8 cellular contexts compared by ENCODE assay signal in genomic region chr1:156090822-156091188, GRCh38. TPM values are rescaled to one million over a fixed set of nuclear protein-coding genes. Genes with fewer than 3 reads are reported as not detected.
DNase-seq lines count a peak whose midpoint lies in the region; ATAC-seq and TF ChIP-seq lines count a peak whose summit lies in the region.

No MANE protein-coding gene starts in this region.

- peak; percentile 69 for ATAC-seq in omental fat pad (ENCODE audit: low FRiP score)

- no peaks in the 10 kb centered on the region for H3K36me3 Mint-ChIP-seq in activated T-helper 2 cell treated with anti-CD3 and anti-CD28 coated beads, Interferon-gamma antibody, Interleukin-2, Interleukin-4, amounts not matched to agents 10 μg/mL and 5 μg/mL and 100 μg/mL, durations not matched to agents 14 hours and 24 hours and 36 hours (ENCODE audit: low read depth)

- no peak overlapping the region for H3K4me3 Mint-ChIP-seq in activated T-helper 2 cell treated with anti-CD3 and anti-CD28 coated beads, Interferon-gamma antibody, Interleukin-2, Interleukin-4, amounts not matched to agents 10 μg/mL and 5 μg/mL and 100 μg/mL, durations not matched to agents 14 hours and 24 hours and 36 hours (ENCODE audit: low read depth)

- TF ChIP-seq CTCF in LNCaP clone FGC (IDR thresholded peaks at IDR 0.05; ENCODE audit: control insufficient read depth, extremely low read depth, insufficient read depth), result peak; percentile 71
- TF ChIP-seq CTCF in fibroblast of villous mesenchyme (IDR thresholded peaks at IDR 0.05; ENCODE audit: insufficient read depth, low read depth, low read length), result peak; percentile 71
- peak in 1 of 3 donors; percentile 60 for TF ChIP-seq CTCF in omental fat pad (IDR thresholded peaks at IDR 0.05)
- TF ChIP-seq CTCF in thyroid gland (IDR thresholded peaks at IDR 0.05), result peak; percentile 68 to 94 (median 86)

- no peaks in the 10 kb centered on the region for H3K36me3 ChIP-seq in thyroid gland

- intact Hi-C loops in activated T-helper 2 cell treated with anti-CD3 and anti-CD28 coated beads, Interferon-gamma antibody, Interleukin-2, Interleukin-4, amounts not matched to agents 10 μg/mL and 5 μg/mL and 100 μg/mL, durations not matched to agents 14 hours and 24 hours and 36 hours (cut with micrococcal nuclease), result loop anchor here (1.0 kb wide), 2 partner anchors 39 to 134 kb away; no protein-coding TSS in a partner anchor
- intact Hi-C loops in thyroid gland (cut with DNase I), result no loop called here

- peaks cover 6% of the 10 kb centered on the region for H3K4me1 Mint-ChIP-seq in activated T-helper 2 cell treated with anti-CD3 and anti-CD28 coated beads, Interferon-gamma antibody, Interleukin-2, Interleukin-4, amounts not matched to agents 10 μg/mL and 5 μg/mL and 100 μg/mL, durations not matched to agents 14 hours and 24 hours and 36 hours (ENCODE audit: low read depth)

- peaks cover 0 to 19% of the 10 kb centered on the region in 2 donors for H3K4me1 ChIP-seq in thyroid gland

- WGBS in thyroid gland, 2 donors, result 35 to 43% methylated on average over 8 to 14 of the region's 14 CpGs

- no peak overlapping the region for H3K27ac Mint-ChIP-seq in activated T-helper 2 cell treated with anti-CD3 and anti-CD28 coated beads, Interferon-gamma antibody, Interleukin-2, Interleukin-4, amounts not matched to agents 10 μg/mL and 5 μg/mL and 100 μg/mL, durations not matched to agents 14 hours and 24 hours and 36 hours

- DNase-seq in NCI-H446 (lab: John Stamatoyannopoulos, UW) (peak; percentile 66 to 87), NCI-H446 treated with DMSO at 0.1 percent for 48 hours (lab: John Stamatoyannopoulos, UW) (no peak), LNCaP clone FGC (ENCODE audit: low read depth) (peak; percentile 55), SHP77 (lab: John Stamatoyannopoulos, UW) (peak; percentile 86 to 93), fibroblast of villous mesenchyme (ENCODE audit: low read depth) (peak; percentile 81), omental fat pad (ENCODE audit: low spot score) (peak; percentile 94), thyroid gland (peak; percentile 88 to 94)
- DNase-seq in activated T-helper 2 cell treated with anti-CD3 and anti-CD28 coated beads, Interferon-gamma antibody, Interleukin-2, Interleukin-4, amounts not matched to agents 10 μg/mL and 5 μg/mL and 100 μg/mL, durations not matched to agents 14 hours and 24 hours and 36 hours (ENCODE audit: low spot score), result peak; percentile 76

- no peak overlapping the region for H3K27ac ChIP-seq in thyroid gland

- no peaks in the 10 kb centered on the region for H3K27me3 ChIP-seq in thyroid gland

- H3K27me3 Mint-ChIP-seq in activated T-helper 2 cell treated with anti-CD3 and anti-CD28 coated beads, Interferon-gamma antibody, Interleukin-2, Interleukin-4, amounts not matched to agents 10 μg/mL and 5 μg/mL and 100 μg/mL, durations not matched to agents 14 hours and 24 hours and 36 hours (ENCODE audit: low read depth), result peaks cover 20% of the 10 kb centered on the region

- TF ChIP-seq POLR2A in thyroid gland (IDR thresholded peaks at IDR 0.05), result no peak

- H3K9me3 ChIP-seq in thyroid gland, result no peaks in the 10 kb centered on the region

- H3K4me3 ChIP-seq in LNCaP clone FGC (ENCODE audit: low read depth, low read length) (no peak overlapping the region), fibroblast of villous mesenchyme (ENCODE audit: low read depth, low read length) (no peak overlapping the region), thyroid gland (replicated peaks in 1 of 3) (no peak overlapping the region)

- no peaks in the 10 kb centered on the region for H3K9me3 Mint-ChIP-seq in activated T-helper 2 cell treated with anti-CD3 and anti-CD28 coated beads, Interferon-gamma antibody, Interleukin-2, Interleukin-4, amounts not matched to agents 10 μg/mL and 5 μg/mL and 100 μg/mL, durations not matched to agents 14 hours and 24 hours and 36 hours

RNA-seq across cellular contexts. Expression of gene MEX3A, which starts 8.5 kb away (rescaled TPM):
- total RNA-seq in activated T-helper 2 cell treated with anti-CD3 and anti-CD28 coated beads, Interferon-gamma antibody, Interleukin-2, Interleukin-4, amounts not matched to agents 10 μg/mL and 5 μg/mL and 100 μg/mL, durations not matched to agents 14 hours and 24 hours and 36 hours, result 1.2 and 1.6 TPM in 2 replicates
- 1.7 and 1.9 TPM in 2 replicates for total RNA-seq in fibroblast of villous mesenchyme
- total RNA-seq in omental fat pad, result under 1 TPM; 0.56 to 0.96 (median 0.66) TPM
- 1 to 10 TPM in 1 of 4 donors, under 1 TPM in 3; 0.17 to 1.8 (median 0.33) TPM for total RNA-seq in thyroid gland

RNA-seq across cellular contexts. Expression of gene LMNA, which starts 23.7 kb away (rescaled TPM):
- 246 and 247 TPM in 2 replicates for total RNA-seq in activated T-helper 2 cell treated with anti-CD3 and anti-CD28 coated beads, Interferon-gamma antibody, Interleukin-2, Interleukin-4, amounts not matched to agents 10 μg/mL and 5 μg/mL and 100 μg/mL, durations not matched to agents 14 hours and 24 hours and 36 hours
- total RNA-seq in fibroblast of villous mesenchyme, result 694 and 1,059 TPM in 2 replicates
- 1,000 to 10,000 TPM in 1 of 4 donors, 100 to 1,000 TPM in 3; 288 to 1,820 (median 589) TPM for total RNA-seq in omental fat pad
- 100 to 1,000 TPM; 235 to 412 (median 327) TPM for total RNA-seq in thyroid gland

RNA-seq across cellular contexts. Expression of gene RAB25, which starts 29.8 kb away (rescaled TPM):
- total RNA-seq in activated T-helper 2 cell treated with anti-CD3 and anti-CD28 coated beads, Interferon-gamma antibody, Interleukin-2, Interleukin-4, amounts not matched to agents 10 μg/mL and 5 μg/mL and 100 μg/mL, durations not matched to agents 14 hours and 24 hours and 36 hours, result 0.18 and 0.21 TPM in 2 replicates
- total RNA-seq in fibroblast of villous mesenchyme (not detected in 2 replicates), omental fat pad (under 1 TPM in 1 of 4 donors, not detected in 3; 0.84 TPM), thyroid gland (10 to 100 TPM; 65.9 to 88.0 (median 74.1) TPM)

RNA-seq across cellular contexts. Expression of gene LAMTOR2, which starts 36.2 kb away (rescaled TPM):
- 71.0 and 72.5 TPM in 2 replicates for total RNA-seq in activated T-helper 2 cell treated with anti-CD3 and anti-CD28 coated beads, Interferon-gamma antibody, Interleukin-2, Interleukin-4, amounts not matched to agents 10 μg/mL and 5 μg/mL and 100 μg/mL, durations not matched to agents 14 hours and 24 hours and 36 hours
- total RNA-seq in fibroblast of villous mesenchyme (38.3 and 40.6 TPM in 2 replicates), omental fat pad (10 to 100 TPM; 45.8 to 74.3 (median 65.0) TPM), thyroid gland (10 to 100 TPM; 14.7 to 76.8 (median 41.1) TPM)

RNA-seq across cellular contexts. Expression of gene UBQLN4, which starts 37.2 kb away (rescaled TPM):
- total RNA-seq in activated T-helper 2 cell treated with anti-CD3 and anti-CD28 coated beads, Interferon-gamma antibody, Interleukin-2, Interleukin-4, amounts not matched to agents 10 μg/mL and 5 μg/mL and 100 μg/mL, durations not matched to agents 14 hours and 24 hours and 36 hours, result 71.3 and 73.3 TPM in 2 replicates
- total RNA-seq in fibroblast of villous mesenchyme, result 13.5 and 20.3 TPM in 2 replicates
- 10 to 100 TPM; 16.2 to 24.5 (median 18.6) TPM for total RNA-seq in omental fat pad
- total RNA-seq in thyroid gland, result 10 to 100 TPM; 10.8 to 18.8 (median 16.9) TPM

Comparison
In these comparisons a context has a peak if more than half of its experiments do, and no peak if none do; other contexts are left out.
1. RNA of gene RAB25, which starts 29.8 kb away (total RNA-seq): 65.9 to 88.0 TPM in thyroid gland; 0.18 to 0.21 TPM in activated T-helper 2 cell treated with anti-CD3 and anti-CD28 coated beads, Interferon-gamma antibody, Interleukin-2, Interleukin-4, amounts not matched to agents 10 μg/mL and 5 μg/mL and 100 μg/mL, durations not matched to agents 14 hours and 24 hours and 36 hours, not detected in fibroblast of villous mesenchyme and 0.84 TPM in omental fat pad; every median in the first group is over 10 times any median in the second.